ENCODE assay signal across 1 cellular context in the genomic region with DNA sequence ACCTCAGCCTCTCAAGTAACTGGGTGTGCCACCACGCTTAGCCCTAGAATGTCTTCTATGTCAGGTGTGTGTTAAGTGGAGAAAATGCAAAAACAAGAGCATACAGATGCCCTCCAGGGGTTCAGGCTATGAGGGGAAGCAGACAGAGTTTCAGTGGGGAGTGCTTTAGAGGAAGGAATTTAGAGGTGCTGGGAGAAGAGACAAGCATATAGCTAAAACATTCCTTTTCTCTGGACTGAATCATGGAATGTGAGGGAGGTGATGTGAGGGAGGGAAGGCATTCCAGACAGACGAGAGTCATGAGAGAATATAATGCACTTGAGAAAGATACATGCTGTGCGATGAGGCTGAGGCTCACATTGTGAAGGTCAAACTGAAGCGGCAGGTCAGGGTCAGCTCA.
TF ChIP-seq lines count a peak whose summit lies in the region.

No MANE protein-coding gene starts in this region.

TF ChIP-seq in A549, 52 proteins besides CTCF, POLR2A, EP300 and RAD21:
- TF ChIP-seq JUN (IDR thresholded peaks at IDR 0.05) = no peak
- TF ChIP-seq HOXB13 (CRISPR knock-in tag; IDR thresholded peaks at IDR 0.05; ENCODE audit: low read depth) = no peak
- TF ChIP-seq, protein P1, sequence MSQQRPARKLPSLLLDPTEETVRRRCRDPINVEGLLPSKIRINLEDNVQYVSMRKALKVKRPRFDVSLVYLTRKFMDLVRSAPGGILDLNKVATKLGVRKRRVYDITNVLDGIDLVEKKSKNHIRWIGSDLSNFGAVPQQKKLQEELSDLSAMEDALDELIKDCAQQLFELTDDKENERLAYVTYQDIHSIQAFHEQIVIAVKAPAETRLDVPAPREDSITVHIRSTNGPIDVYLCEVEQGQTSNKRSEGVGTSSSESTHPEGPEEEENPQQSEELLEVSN (IDR thresholded peaks at IDR 0.05; ENCODE audit: borderline replicate concordance, low read depth) = no peak
- TF ChIP-seq MYC (IDR thresholded peaks at IDR 0.05; ENCODE audit: borderline replicate concordance, low read length) = no peak
- no peak for TF ChIP-seq HEYL (CRISPR knock-in tag; IDR thresholded peaks at IDR 0.05)
- TF ChIP-seq SREBF2 (IDR thresholded peaks at IDR 0.05) = no peak
- TF ChIP-seq HOXA7 (CRISPR knock-in tag; IDR thresholded peaks at IDR 0.05) = no peak
- TF ChIP-seq KDM5A (IDR thresholded peaks at IDR 0.05) = no peak
- no peak for TF ChIP-seq RFX5 (IDR thresholded peaks at IDR 0.05)
- TF ChIP-seq CBX2 (IDR thresholded peaks at IDR 0.05; ENCODE audit: borderline replicate concordance, low read depth) = no peak
- TF ChIP-seq, protein P2, sequence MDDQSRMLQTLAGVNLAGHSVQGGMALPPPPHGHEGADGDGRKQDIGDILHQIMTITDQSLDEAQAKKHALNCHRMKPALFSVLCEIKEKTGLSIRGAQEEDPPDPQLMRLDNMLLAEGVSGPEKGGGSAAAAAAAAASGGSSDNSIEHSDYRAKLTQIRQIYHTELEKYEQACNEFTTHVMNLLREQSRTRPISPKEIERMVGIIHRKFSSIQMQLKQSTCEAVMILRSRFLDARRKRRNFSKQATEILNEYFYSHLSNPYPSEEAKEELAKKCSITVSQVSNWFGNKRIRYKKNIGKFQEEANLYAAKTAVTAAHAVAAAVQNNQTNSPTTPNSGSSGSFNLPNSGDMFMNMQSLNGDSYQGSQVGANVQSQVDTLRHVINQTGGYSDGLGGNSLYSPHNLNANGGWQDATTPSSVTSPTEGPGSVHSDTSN (IDR thresholded peaks at IDR 0.05) = no peak
- no peak for TF ChIP-seq ZFP36 (IDR thresholded peaks at IDR 0.05; ENCODE audit: borderline replicate concordance, partially characterized antibody)
- TF ChIP-seq POLR2AphosphoS2 (conservative IDR thresholded peaks at IDR 0.05; ENCODE audit: low read length) = no peak
- TF ChIP-seq FOSL2 (IDR thresholded peaks at IDR 0.05) = no peak
- no peak for TF ChIP-seq FOSL2 (CRISPR knock-in tag; IDR thresholded peaks at IDR 0.05)
